8 cellular contexts compared by ENCODE assay signal in the genomic region with DNA sequence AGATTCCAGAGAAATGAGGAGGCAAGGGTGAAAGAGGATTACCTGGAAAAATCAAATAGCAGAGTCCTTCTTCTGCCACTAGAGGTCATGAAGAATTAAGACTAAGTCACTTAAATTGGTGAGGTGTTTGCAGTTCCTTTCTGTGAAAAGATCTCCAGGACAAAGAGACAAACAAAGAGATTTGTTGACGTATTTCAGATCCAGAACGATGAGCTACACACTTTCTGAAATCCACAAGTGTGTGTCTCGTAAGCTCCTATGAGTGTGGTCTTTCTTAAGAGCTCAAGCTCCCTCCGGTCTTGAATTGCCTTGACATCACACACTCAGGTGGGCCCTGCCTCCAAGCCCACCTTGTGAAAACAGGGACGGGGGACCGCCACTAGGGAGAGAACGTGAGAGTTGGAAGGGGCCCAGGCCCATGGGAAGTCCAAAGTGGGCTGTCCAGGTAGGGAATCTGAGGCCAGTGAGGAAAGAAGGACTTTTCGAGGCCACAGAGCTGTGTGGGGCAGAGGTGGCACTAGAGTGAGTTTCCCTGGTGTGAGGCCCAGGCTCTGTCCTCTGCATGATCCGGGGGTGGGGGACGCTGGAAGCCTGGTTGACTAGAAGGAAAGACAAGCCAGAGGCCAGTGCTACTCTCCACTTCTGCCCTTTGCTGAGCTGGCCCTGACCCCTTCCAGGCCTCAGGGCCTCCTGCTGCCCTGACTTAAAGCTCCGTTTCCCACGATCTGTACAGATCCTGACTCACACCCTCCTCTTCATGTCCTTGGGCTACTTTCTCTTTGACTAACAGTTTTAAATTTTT.
DNase-seq lines count a peak whose midpoint lies in the region; ATAC-seq and TF ChIP-seq lines count a peak whose summit lies in the region.

No MANE protein-coding gene starts in this region.

- ATAC-seq in PC-3, result peak; percentile 86
- peak; percentile 65 for ATAC-seq in left colon

- peak overlapping the region; percentile 74 for H3K4me2 ChIP-seq in PC-3 (ENCODE audit: low read length)

- POLR2A ChIA-PET in PC-3 (lab: Charles Lee; ENCODE audit: unreplicated experiment), result interaction anchor here (0.5 to 0.7 kb wide), 2 partner anchors 69 to 248 kb away, joined by 3 to 6 read pairs; no protein-coding TSS in a partner anchor

- H3K9me3 ChIP-seq in PC-3 (ENCODE audit: low read length), result no peaks in the 10 kb centered on the region
- no peaks in the 10 kb centered on the region for H3K9me3 ChIP-seq in tibial artery

- no peaks in the 10 kb centered on the region for H3K27me3 Mint-ChIP-seq in activated T-helper 1 cell treated with anti-CD3 and anti-CD28 coated beads, Interleukin-12 subunit alpha, Interleukin-12 subunit beta, Interleukin-2, Interleukin-4 antibody, amounts not matched to agents 30 ng/mL and 10 ng/mL and 1 ng/mL, durations not matched to agents 14 hours and 24 hours and 36 hours (ENCODE audit: insufficient read depth)

- H3K9me3 Mint-ChIP-seq in activated T-helper 1 cell treated with anti-CD3 and anti-CD28 coated beads, Interleukin-12 subunit alpha, Interleukin-12 subunit beta, Interleukin-2, Interleukin-4 antibody, amounts not matched to agents 30 ng/mL and 10 ng/mL and 1 ng/mL, durations not matched to agents 14 hours and 24 hours and 36 hours, result no peaks in the 10 kb centered on the region

- DNase-seq in NCI-H510A treated with DMSO at 0.1 percent for 48 hours (lab: John Stamatoyannopoulos, UW) (peak; percentile 81), NCI-H510A (lab: John Stamatoyannopoulos, UW) (no peak), HT-29 (ENCODE audit: low spot score) (peak; percentile 54), PC-3 (peak; percentile 80), cardiac fibroblast (ENCODE audit: low read depth in 2 of 2) (peak; percentile 81 to 86), left colon (peak in 1 of 2 donors; percentile 24), tibial artery (no peak)
- no peak for DNase-seq in activated T-helper 1 cell treated with anti-CD3 and anti-CD28 coated beads, Interleukin-12 subunit alpha, Interleukin-12 subunit beta, Interleukin-2, Interleukin-4 antibody, amounts not matched to agents 30 ng/mL and 10 ng/mL and 1 ng/mL, durations not matched to agents 14 hours and 24 hours and 36 hours (ENCODE audit: low spot score)

- TF ChIP-seq CTCF in PC-3 (conservative IDR thresholded peaks at IDR 0.05; ENCODE audit: low read depth, low read length) (peak; percentile 80), cardiac fibroblast (IDR thresholded peaks at IDR 0.05; ENCODE audit: low read depth, low read length) (peak; percentile 65), tibial artery (IDR thresholded peaks at IDR 0.05) (peak; percentile 67 to 70)

- intact Hi-C loops in PC-3 (cut with micrococcal nuclease) (loop anchor here (2.0 to 10.0 kb wide), 5 partner anchors 68 to 511 kb away; partner anchors contain the start of gene NCK2), left colon (cut with DNase I, micrococcal nuclease) (loop anchor here in 1 of 2 donors (10.0 kb wide), 1 partner anchor 518 kb away; no protein-coding TSS in a partner anchor), tibial artery (cut with DNase I; ENCODE audit: low total_unique reads) (loop anchor here (5.0 to 10.0 kb wide), 3 partner anchors 108 to 518 kb away; no protein-coding TSS in a partner anchor)
- intact Hi-C loops in activated T-helper 1 cell treated with anti-CD3 and anti-CD28 coated beads, Interleukin-12 subunit alpha, Interleukin-12 subunit beta, Interleukin-2, Interleukin-4 antibody, amounts not matched to agents 30 ng/mL and 10 ng/mL and 1 ng/mL, durations not matched to agents 14 hours and 24 hours and 36 hours (cut with micrococcal nuclease), result loop anchor here (1.0 to 5.0 kb wide), 6 partner anchors 170 to 522 kb away; no protein-coding TSS in a partner anchor

- peak overlapping the region; percentile 36; the same call in 1 of the 2 replicates for H3K4me3 ChIP-seq in PC-3 (ENCODE audit: low read length)
- no peak overlapping the region for H3K4me3 ChIP-seq in cardiac fibroblast (replicated peaks in 1 of 2; ENCODE audit: low read depth in 2 of 2, low read length in 2 of 2)
- H3K4me3 ChIP-seq in tibial artery, result no peak overlapping the region

- H4K20me1 ChIP-seq in PC-3 (ENCODE audit: low read length), result no peaks in the 10 kb centered on the region

- H3K4me1 ChIP-seq in PC-3 (ENCODE audit: insufficient read depth, low read length) (peaks cover 30% of the 10 kb centered on the region), tibial artery (peaks cover 0 to 17% (median 2%) of the 10 kb centered on the region in 4 donors)

- no peaks in the 10 kb centered on the region for H3K79me2 ChIP-seq in PC-3 (ENCODE audit: low read length)

- H3K36me3 Mint-ChIP-seq in activated T-helper 1 cell treated with anti-CD3 and anti-CD28 coated beads, Interleukin-12 subunit alpha, Interleukin-12 subunit beta, Interleukin-2, Interleukin-4 antibody, amounts not matched to agents 30 ng/mL and 10 ng/mL and 1 ng/mL, durations not matched to agents 14 hours and 24 hours and 36 hours (ENCODE audit: low read depth), result no peaks in the 10 kb centered on the region

- peak overlapping the region; percentile 79 for H3K9ac ChIP-seq in PC-3 (ENCODE audit: low read length)

- BruUV-seq in PC-3 (replicated peaks; lab: Mats Ljungman, UMichigan), result no TSS peak

- H3K27me3 ChIP-seq in PC-3 (ENCODE audit: low read length) (no peaks in the 10 kb centered on the region), tibial artery (no peaks in the 10 kb centered on the region)

- peaks cover 15% of the 10 kb centered on the region for H3K4me1 Mint-ChIP-seq in activated T-helper 1 cell treated with anti-CD3 and anti-CD28 coated beads, Interleukin-12 subunit alpha, Interleukin-12 subunit beta, Interleukin-2, Interleukin-4 antibody, amounts not matched to agents 30 ng/mL and 10 ng/mL and 1 ng/mL, durations not matched to agents 14 hours and 24 hours and 36 hours (ENCODE audit: low read depth)

- no peaks in the 10 kb centered on the region for H3K9me2 ChIP-seq in PC-3 (replicated peaks; ENCODE audit: low read length)

- peak overlapping the region; percentile 24 for H2AFZ ChIP-seq in PC-3 (ENCODE audit: low read length)

- H3K27ac ChIP-seq in PC-3 (ENCODE audit: low read length) (peak overlapping the region; percentile 93), tibial artery (peak overlapping the region; percentile 17 to 33)

- H3K36me3 ChIP-seq in PC-3 (ENCODE audit: low read depth, low read length) (no peaks in the 10 kb centered on the region), tibial artery (no peaks in the 10 kb centered on the region)

- H3K27ac Mint-ChIP-seq in activated T-helper 1 cell treated with anti-CD3 and anti-CD28 coated beads, Interleukin-12 subunit alpha, Interleukin-12 subunit beta, Interleukin-2, Interleukin-4 antibody, amounts not matched to agents 30 ng/mL and 10 ng/mL and 1 ng/mL, durations not matched to agents 14 hours and 24 hours and 36 hours, result no peak overlapping the region

- CTCF ChIA-PET in PC-3 (lab: Charles Lee), result interaction anchor here (0.6 to 1.1 kb wide), 7 partner anchors 19 to 303 kb away, joined by 3 to 6 read pairs (median 4); no protein-coding TSS in a partner anchor

- no peak overlapping the region for H3K4me3 Mint-ChIP-seq in activated T-helper 1 cell treated with anti-CD3 and anti-CD28 coated beads, Interleukin-12 subunit alpha, Interleukin-12 subunit beta, Interleukin-2, Interleukin-4 antibody, amounts not matched to agents 30 ng/mL and 10 ng/mL and 1 ng/mL, durations not matched to agents 14 hours and 24 hours and 36 hours

- no peaks in the 10 kb centered on the region for H3F3A ChIP-seq in PC-3 (ENCODE audit: low read length, unreplicated experiment)

Comparison
In these comparisons a context has a peak if more than half of its experiments do, and no peak if none do; other contexts are left out.
1. DNase-seq: peak in NCI-H510A treated with DMSO at 0.1 percent for 48 hours (single experiment), HT-29 (single experiment), PC-3 (single experiment) and cardiac fibroblast (2 of 2); none in NCI-H510A (single experiment), tibial artery (0 of 2) and activated T-helper 1 cell treated with anti-CD3 and anti-CD28 coated beads, Interleukin-12 subunit alpha, Interleukin-12 subunit beta, Interleukin-2, Interleukin-4 antibody, amounts not matched to agents 30 ng/mL and 10 ng/mL and 1 ng/mL, durations not matched to agents 14 hours and 24 hours and 36 hours (single experiment).
2. Peak in every context shown above with its lines, with median percentiles within 50 percentile points of each other: CTCF ChIP-seq.